Comparison of ENCODE assay signal across 8 cellular contexts in genomic region chr7:151233111-151233701, GRCh38. TPM values are rescaled to one million over a fixed set of nuclear protein-coding genes. Genes with fewer than 3 reads are reported as not detected.
A peak's percentile ranks its signal among the peaks of the same experiment; 100 is the strongest.
DNase-seq lines count a peak whose midpoint lies in the region; ATAC-seq and TF ChIP-seq lines count a peak whose summit lies in the region.

No MANE protein-coding gene starts in this region.

- H3K4me3 ChIP-seq in GM12875 (ENCODE audit: low read depth, low read length) (peak overlapping the region; percentile 71), PC-3 (ENCODE audit: low read length) (peak overlapping the region; percentile 89), fibroblast of the aortic adventitia (ENCODE audit: low read depth, low read length) (peak overlapping the region; percentile 90), ovary (peak overlapping the region; percentile 96), tibial nerve (peak overlapping the region; percentile 57 to 99 (median 92))

- H3K27ac Mint-ChIP-seq in activated T-helper 1 cell treated with anti-CD3 and anti-CD28 coated beads, Interleukin-12 subunit alpha, Interleukin-12 subunit beta, Interleukin-2, Interleukin-4 antibody, amounts not matched to agents 30 ng/mL and 10 ng/mL and 1 ng/mL, durations not matched to agents 14 hours and 24 hours and 36 hours = peak overlapping the region; percentile 98

- peak overlapping the region; percentile 100 for H3K4me3 Mint-ChIP-seq in activated T-helper 1 cell treated with anti-CD3 and anti-CD28 coated beads, Interleukin-12 subunit alpha, Interleukin-12 subunit beta, Interleukin-2, Interleukin-4 antibody, amounts not matched to agents 30 ng/mL and 10 ng/mL and 1 ng/mL, durations not matched to agents 14 hours and 24 hours and 36 hours

- no peaks in the 10 kb centered on the region for H3K27me3 ChIP-seq in PC-3 (ENCODE audit: low read length)
- H3K27me3 ChIP-seq in ovary = no peaks in the 10 kb centered on the region
- no peaks in the 10 kb centered on the region for H3K27me3 ChIP-seq in tibial nerve

- no peaks in the 10 kb centered on the region for H3F3A ChIP-seq in PC-3 (ENCODE audit: low read length, unreplicated experiment)

- intact Hi-C loops in PC-3 (cut with micrococcal nuclease) (no loop called here), ovary (cut with DNase I) (no loop called here)
- intact Hi-C loops in activated T-helper 1 cell treated with anti-CD3 and anti-CD28 coated beads, Interleukin-12 subunit alpha, Interleukin-12 subunit beta, Interleukin-2, Interleukin-4 antibody, amounts not matched to agents 30 ng/mL and 10 ng/mL and 1 ng/mL, durations not matched to agents 14 hours and 24 hours and 36 hours (cut with micrococcal nuclease) = loop anchor here (2.0 to 10.0 kb wide), 4 partner anchors 118 to 1442 kb away; partner anchors contain the start of genes XRCC2 and ZNF775

- peaks cover 28% of the 10 kb centered on the region for H3K4me1 ChIP-seq in PC-3 (ENCODE audit: insufficient read depth, low read length)
- H3K4me1 ChIP-seq in ovary (ENCODE audit: insufficient read depth) = peaks cover 7% of the 10 kb centered on the region
- peaks cover 0 to 37% (median 19%) of the 10 kb centered on the region in 4 donors for H3K4me1 ChIP-seq in tibial nerve

- H3K36me3 ChIP-seq in PC-3 (ENCODE audit: low read depth, low read length) (peaks cover 16% of the 10 kb centered on the region), ovary (no peaks in the 10 kb centered on the region), tibial nerve (peaks cover 0 to 36% (median 10%) of the 10 kb centered on the region in 3 donors)

- TF ChIP-seq POLR2A in ovary (IDR thresholded peaks at IDR 0.05) (no peak), tibial nerve (IDR thresholded peaks at IDR 0.05) (no peak)

- H3K27ac ChIP-seq in PC-3 (ENCODE audit: low read length) (peak overlapping the region; percentile 75), ovary (peak overlapping the region in 1 of 2 donors; percentile 21), tibial nerve (peak overlapping the region in 3 of 4 donors; percentile 84 to 86 (median 85))

- DNase-seq in PC-3 (peak; percentile 76), fibroblast of the aortic adventitia (ENCODE audit: low read depth) (peak; percentile 77), ovary (peak in 2 of 5 donors; percentile 49 to 56), tibial nerve (ENCODE audit: low spot score in 2 of 2) (no peak)
- DNase-seq in activated T-helper 1 cell treated with anti-CD3 and anti-CD28 coated beads, Interleukin-12 subunit alpha, Interleukin-12 subunit beta, Interleukin-2, Interleukin-4 antibody, amounts not matched to agents 30 ng/mL and 10 ng/mL and 1 ng/mL, durations not matched to agents 14 hours and 24 hours and 36 hours (ENCODE audit: low spot score) = peak; percentile 53

- H3K27me3 Mint-ChIP-seq in activated T-helper 1 cell treated with anti-CD3 and anti-CD28 coated beads, Interleukin-12 subunit alpha, Interleukin-12 subunit beta, Interleukin-2, Interleukin-4 antibody, amounts not matched to agents 30 ng/mL and 10 ng/mL and 1 ng/mL, durations not matched to agents 14 hours and 24 hours and 36 hours (ENCODE audit: insufficient read depth) = peaks cover 2% of the 10 kb centered on the region

- no peaks in the 10 kb centered on the region for H3K9me2 ChIP-seq in PC-3 (replicated peaks; ENCODE audit: low read length)

- peak overlapping the region; percentile 94 for H2AFZ ChIP-seq in PC-3 (ENCODE audit: low read length)

- H3K9me3 ChIP-seq in PC-3 (ENCODE audit: low read length) = no peaks in the 10 kb centered on the region
- no peaks in the 10 kb centered on the region for H3K9me3 ChIP-seq in ovary
- H3K9me3 ChIP-seq in tibial nerve = no peaks in the 10 kb centered on the region

- peaks cover 47% of the 10 kb centered on the region for H3K79me2 ChIP-seq in PC-3 (ENCODE audit: low read length)

- H3K9me3 Mint-ChIP-seq in activated T-helper 1 cell treated with anti-CD3 and anti-CD28 coated beads, Interleukin-12 subunit alpha, Interleukin-12 subunit beta, Interleukin-2, Interleukin-4 antibody, amounts not matched to agents 30 ng/mL and 10 ng/mL and 1 ng/mL, durations not matched to agents 14 hours and 24 hours and 36 hours = no peaks in the 10 kb centered on the region

- WGBS in ovary, 3 donors = 8 to 15% (median 9%) methylated on average over 21 of the region's 21 CpGs
- 7 to 11% methylated on average over 20 to 21 of the region's 21 CpGs for WGBS in tibial nerve, 2 donors

- peak overlapping the region; percentile 91 for H3K4me2 ChIP-seq in PC-3 (ENCODE audit: low read length)

- H4K20me1 ChIP-seq in PC-3 (ENCODE audit: low read length) = no peaks in the 10 kb centered on the region

- TF ChIP-seq CTCF in GM12875 (IDR thresholded peaks at IDR 0.05; ENCODE audit: borderline replicate concordance, insufficient read depth, low read depth, low read length) = no peak
- no peak for TF ChIP-seq CTCF in PC-3 (conservative IDR thresholded peaks at IDR 0.05; ENCODE audit: low read depth, low read length)
- TF ChIP-seq CTCF in fibroblast of the aortic adventitia (IDR thresholded peaks at IDR 0.05; ENCODE audit: insufficient read depth, low read length) = no peak
- TF ChIP-seq CTCF in ovary (IDR thresholded peaks at IDR 0.05) = no peak
- TF ChIP-seq CTCF in tibial nerve (IDR thresholded peaks at IDR 0.05) = no peak

- peak overlapping the region; percentile 97 for H3K9ac ChIP-seq in PC-3 (ENCODE audit: low read length)

- no peak for TF ChIP-seq EP300 in ovary (IDR thresholded peaks at IDR 0.05)
- TF ChIP-seq EP300 in tibial nerve (IDR thresholded peaks at IDR 0.05) = no peak

- peaks cover 28% of the 10 kb centered on the region for H3K4me1 Mint-ChIP-seq in activated T-helper 1 cell treated with anti-CD3 and anti-CD28 coated beads, Interleukin-12 subunit alpha, Interleukin-12 subunit beta, Interleukin-2, Interleukin-4 antibody, amounts not matched to agents 30 ng/mL and 10 ng/mL and 1 ng/mL, durations not matched to agents 14 hours and 24 hours and 36 hours (ENCODE audit: low read depth)

- CTCF ChIA-PET in PC-3 (lab: Charles Lee) = no interaction called here

- no TSS peak for BruUV-seq in PC-3 (replicated peaks; lab: Mats Ljungman, UMichigan)

- peaks cover 10% of the 10 kb centered on the region for H3K36me3 Mint-ChIP-seq in activated T-helper 1 cell treated with anti-CD3 and anti-CD28 coated beads, Interleukin-12 subunit alpha, Interleukin-12 subunit beta, Interleukin-2, Interleukin-4 antibody, amounts not matched to agents 30 ng/mL and 10 ng/mL and 1 ng/mL, durations not matched to agents 14 hours and 24 hours and 36 hours (ENCODE audit: low read depth)

- peak; percentile 14 for ATAC-seq in HG02840 (IDR thresholded peaks at IDR 0.05; ENCODE audit: low FRiP score, unreplicated experiment)
- ATAC-seq in PC-3 = peak; percentile 74
- no peak for ATAC-seq in HG02610 (IDR thresholded peaks at IDR 0.05; ENCODE audit: unreplicated experiment)

- POLR2A ChIA-PET in PC-3 (lab: Charles Lee; ENCODE audit: unreplicated experiment) = interaction anchor here (1.0 kb wide), 1 partner anchor 170 kb away, joined by 5 read pairs; no protein-coding TSS in a partner anchor

RNA-seq across cellular contexts. Expression of gene CHPF2, which starts 0.9 kb away (rescaled TPM):
- total RNA-seq in PC-3 (2014; rRNA removed) (30.1 and 36.5 TPM in 2 replicates), fibroblast of the aortic adventitia (ENCODE audit: low replicate concordance) (33.0 and 47.0 TPM in 2 replicates), ovary (10 to 100 TPM; 19.3 to 36.2 (median 28.5) TPM), tibial nerve (10 to 100 TPM; 34.5 to 58.5 (median 40.2) TPM)
- 45.6 and 48.5 TPM in 2 replicates for total RNA-seq in activated T-helper 1 cell treated with anti-CD3 and anti-CD28 coated beads, Interleukin-12 subunit alpha, Interleukin-12 subunit beta, Interleukin-2, Interleukin-4 antibody, amounts not matched to agents 30 ng/mL and 10 ng/mL and 1 ng/mL, durations not matched to agents 14 hours and 24 hours and 36 hours
- 10 to 100 TPM in 1 of 2 donors, 1 to 10 TPM in 1; 8.4 to 18.8 TPM for polyA plus RNA-seq in ovary

RNA-seq across cellular contexts. Expression of gene ABCF2, which starts 6.2 kb away (rescaled TPM):
- 55.5 and 75.0 TPM in 2 replicates for total RNA-seq in PC-3 (2014; rRNA removed)
- 81.7 and 85.4 TPM in 2 replicates for total RNA-seq in activated T-helper 1 cell treated with anti-CD3 and anti-CD28 coated beads, Interleukin-12 subunit alpha, Interleukin-12 subunit beta, Interleukin-2, Interleukin-4 antibody, amounts not matched to agents 30 ng/mL and 10 ng/mL and 1 ng/mL, durations not matched to agents 14 hours and 24 hours and 36 hours
- total RNA-seq in fibroblast of the aortic adventitia (ENCODE audit: low replicate concordance) = 18.8 and 50.9 TPM in 2 replicates
- total RNA-seq in ovary = 10 to 100 TPM; 20.5 to 40.3 (median 31.0) TPM
- polyA plus RNA-seq in ovary = 10 to 100 TPM; 13.6 to 19.9 TPM
- 10 to 100 TPM; 34.3 to 72.9 (median 34.9) TPM for total RNA-seq in tibial nerve

RNA-seq across cellular contexts. Expression of gene SMARCD3, which starts 15.3 kb away (rescaled TPM):
- total RNA-seq in PC-3 (2014; rRNA removed) (8.6 and 9.1 TPM in 2 replicates), fibroblast of the aortic adventitia (ENCODE audit: low replicate concordance) (44.9 and 59.7 TPM in 2 replicates), ovary (100 to 1,000 TPM in 4 of 7 donors, 10 to 100 TPM in 3; 30.2 to 203 (median 101) TPM), tibial nerve (10 to 100 TPM; 55.5 to 97.2 (median 77.3) TPM)
- 2.4 and 3.1 TPM in 2 replicates for total RNA-seq in activated T-helper 1 cell treated with anti-CD3 and anti-CD28 coated beads, Interleukin-12 subunit alpha, Interleukin-12 subunit beta, Interleukin-2, Interleukin-4 antibody, amounts not matched to agents 30 ng/mL and 10 ng/mL and 1 ng/mL, durations not matched to agents 14 hours and 24 hours and 36 hours
- polyA plus RNA-seq in ovary = 10 to 100 TPM; 43.5 to 56.1 TPM

RNA-seq across cellular contexts. Expression of gene H2BK1, which starts 22.9 kb away (rescaled TPM):
- not detected in 2 replicates for total RNA-seq in PC-3 (2014; rRNA removed)
- not detected in 2 replicates for total RNA-seq in activated T-helper 1 cell treated with anti-CD3 and anti-CD28 coated beads, Interleukin-12 subunit alpha, Interleukin-12 subunit beta, Interleukin-2, Interleukin-4 antibody, amounts not matched to agents 30 ng/mL and 10 ng/mL and 1 ng/mL, durations not matched to agents 14 hours and 24 hours and 36 hours
- not detected in 2 replicates for total RNA-seq in fibroblast of the aortic adventitia (ENCODE audit: low replicate concordance)
- total RNA-seq in ovary = 1 to 10 TPM in 3 of 7 donors, not detected in 4; 1.0 to 1.3 (median 1.1) TPM
- under 1 TPM in 1 of 2 donors, not detected in 1; 0.36 TPM for polyA plus RNA-seq in ovary
- total RNA-seq in tibial nerve = not detected

RNA-seq across cellular contexts. Expression of gene ASB10, which starts 46.2 kb away (rescaled TPM):
- total RNA-seq in PC-3 (2014; rRNA removed) (not detected in 2 replicates), fibroblast of the aortic adventitia (ENCODE audit: low replicate concordance) (not detected in 2 replicates), ovary (not detected), tibial nerve (not detected)
- total RNA-seq in activated T-helper 1 cell treated with anti-CD3 and anti-CD28 coated beads, Interleukin-12 subunit alpha, Interleukin-12 subunit beta, Interleukin-2, Interleukin-4 antibody, amounts not matched to agents 30 ng/mL and 10 ng/mL and 1 ng/mL, durations not matched to agents 14 hours and 24 hours and 36 hours = not detected in 2 replicates
- not detected for polyA plus RNA-seq in ovary

Comparison
In these comparisons a context has a peak if more than half of its experiments do, and no peak if none do; other contexts are left out.
1. DNase-seq: peak in PC-3 (single experiment), activated T-helper 1 cell treated with anti-CD3 and anti-CD28 coated beads, Interleukin-12 subunit alpha, Interleukin-12 subunit beta, Interleukin-2, Interleukin-4 antibody, amounts not matched to agents 30 ng/mL and 10 ng/mL and 1 ng/mL, durations not matched to agents 14 hours and 24 hours and 36 hours (single experiment) and fibroblast of the aortic adventitia (single experiment); none in tibial nerve (0 of 2).
2. Peak in every context shown above with its lines, with median percentiles within 50 percentile points of each other: H3K4me3 ChIP-seq.